In the genomic region with DNA sequence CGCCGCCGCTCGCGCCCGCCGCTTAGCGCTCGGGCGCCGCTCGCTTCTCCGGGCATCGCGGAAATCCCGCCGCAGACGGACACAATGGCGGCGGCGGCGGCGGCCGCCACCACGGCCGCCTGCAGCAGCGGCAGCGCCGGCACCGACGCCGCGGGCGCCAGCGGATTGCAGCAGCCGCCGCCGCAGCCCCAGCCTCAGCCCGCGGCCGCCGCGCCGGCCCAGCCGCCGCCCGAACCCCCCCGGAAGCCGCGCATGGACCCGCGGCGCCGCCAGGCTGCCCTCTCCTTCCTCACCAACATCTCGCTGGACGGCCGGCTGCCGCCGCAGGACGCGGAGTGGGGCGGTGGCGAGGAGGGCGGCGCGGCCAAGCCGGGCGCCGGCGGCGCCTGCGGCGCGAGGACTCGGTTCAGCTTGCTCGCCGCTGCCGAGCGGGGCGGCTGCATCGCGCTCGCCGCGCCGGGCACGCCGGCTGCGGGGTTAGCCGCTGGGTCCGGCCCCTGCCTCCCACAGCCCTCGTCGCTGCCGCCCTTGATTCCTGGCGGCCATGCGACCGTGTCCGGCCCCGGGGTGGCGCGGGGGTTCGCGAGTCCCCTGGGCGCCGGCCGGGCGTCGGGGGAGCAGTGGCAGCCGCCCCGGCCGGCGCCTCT, we compare ENCODE assay signal across 8 cellular contexts. TPM values are rescaled to one million over a fixed set of nuclear protein-coding genes. Genes with fewer than 3 reads are reported as not detected.
DNase-seq lines count a peak whose midpoint lies in the region; ATAC-seq, FAIRE-seq and TF ChIP-seq lines count a peak whose summit lies in the region.

No MANE protein-coding gene starts in this region.

- ATAC-seq in activated T-helper 17 cell treated with anti-CD3 and anti-CD28 coated beads, Interleukin-2, amount 50 U/mL, for 72 hours (replicated peaks): peak; percentile 47
- ATAC-seq in psoas muscle: peak in 2 of 4 donors; percentile 14 to 31

- peaks cover 10% of the 10 kb centered on the region for H3K36me3 Mint-ChIP-seq in activated T-helper 17 cell treated with anti-CD3 and anti-CD28 coated beads, Interleukin-2, amount 50 U/mL, for 72 hours (ENCODE audit: low read depth)

- H3K4me1 ChIP-seq in BLaER1 treated with 17β-estradiol and CSF1 and Interleukin-3, amounts not matched to agents 10 nM and 100 nM: peaks cover 32 to 50% (median 37%) of the 10 kb centered on the region in 10 experiments
- H3K4me1 ChIP-seq in KMS-11 (ENCODE audit: low read depth, poor library complexity, severe bottlenecking): peaks cover 57% of the 10 kb centered on the region
- H3K4me1 ChIP-seq in right atrium auricular region: peaks cover 0 to 37% of the 10 kb centered on the region in 2 donors
- H3K4me1 ChIP-seq in psoas muscle: peaks cover 10% of the 10 kb centered on the region

- peak overlapping the region; percentile 70 to 91 (median 83) for H3K9ac ChIP-seq in BLaER1 treated with 17β-estradiol and CSF1 and Interleukin-3, amounts not matched to agents 10 nM and 100 nM
- peak overlapping the region; percentile 96 for H3K9ac ChIP-seq in KMS-11

- H3K9me3 ChIP-seq in BLaER1 treated with 17β-estradiol and CSF1 and Interleukin-3, amounts not matched to agents 10 nM and 100 nM (replicated peaks in 1 of 11): no peaks in the 10 kb centered on the region
- H3K9me3 ChIP-seq in right atrium auricular region: no peaks in the 10 kb centered on the region
- no peaks in the 10 kb centered on the region for H3K9me3 ChIP-seq in psoas muscle

- peaks cover 57 to 69% (median 62%) of the 10 kb centered on the region in 11 experiments for H3K27me3 ChIP-seq in BLaER1 treated with 17β-estradiol and CSF1 and Interleukin-3, amounts not matched to agents 10 nM and 100 nM
- H3K27me3 ChIP-seq in KMS-11 (ENCODE audit: insufficient read depth, low read depth) (no peaks in the 10 kb centered on the region), right atrium auricular region (peaks cover 0 to 7% of the 10 kb centered on the region in 2 donors), psoas muscle (ENCODE audit: insufficient read depth in 3 of 3, low read length in 2 of 3) (peaks cover 0 to 36% (median 20%) of the 10 kb centered on the region in 3 donors)

- WGBS in psoas muscle, 3 donors: 0% methylated on average over 42 to 112 of the region's 112 CpGs

- intact Hi-C loops in psoas muscle (cut with DNase I): loop anchor here in 1 of 2 donors (2.0 kb wide), 1 partner anchor 275 kb away; no protein-coding TSS in a partner anchor

- no peak overlapping the region for H3K27ac Mint-ChIP-seq in activated T-helper 17 cell treated with anti-CD3 and anti-CD28 coated beads, Interleukin-2, amount 50 U/mL, for 72 hours

- H3K9me3 Mint-ChIP-seq in activated T-helper 17 cell treated with anti-CD3 and anti-CD28 coated beads, Interleukin-2, amount 50 U/mL, for 72 hours: no peaks in the 10 kb centered on the region

- FAIRE-seq in GM19239 (lab: Jason Lieb, UNC): no peak

- H3K4me3 ChIP-seq in BLaER1 treated with 17β-estradiol and CSF1 and Interleukin-3, amounts not matched to agents 10 nM and 100 nM: peak overlapping the region; percentile 66 to 88 (median 79)
- H3K4me3 ChIP-seq in KMS-11 (IDR thresholded peaks at IDR 0.05; ENCODE audit: insufficient read depth, low read depth, low read length): no peak overlapping the region
- peak overlapping the region; percentile 49 to 63 for H3K4me3 ChIP-seq in right atrium auricular region
- H3K4me3 ChIP-seq in psoas muscle: peak overlapping the region; percentile 72

- H3K79me2 ChIP-seq in KMS-11 (ENCODE audit: insufficient read depth, low read depth): peaks cover 58% of the 10 kb centered on the region

- peak overlapping the region; percentile 90 to 99 (median 96) for H3K4me2 ChIP-seq in BLaER1 treated with 17β-estradiol and CSF1 and Interleukin-3, amounts not matched to agents 10 nM and 100 nM
- peak overlapping the region; percentile 81; the same call in 1 of the 2 replicates for H3K4me2 ChIP-seq in KMS-11

- TF ChIP-seq CTCF in KMS-11 (conservative IDR thresholded peaks at IDR 0.05; ENCODE audit: low read depth, low read length): no peak
- TF ChIP-seq CTCF in right atrium auricular region (IDR thresholded peaks at IDR 0.05): no peak
- TF ChIP-seq CTCF in psoas muscle (IDR thresholded peaks at IDR 0.05): no peak

- DNase-seq in GM19239 (ENCODE audit: insufficient read length, low spot score) (peak; percentile 46), right atrium auricular region (ENCODE audit: low spot score) (no peak), psoas muscle (peak; percentile 46 to 65), NCI-H2107 treated with DMSO at 0.1 percent for 48 hours (lab: John Stamatoyannopoulos, UW; ENCODE audit: unreplicated experiment) (no peak)
- DNase-seq in NK-92 treated with Interleukin-12 subunit alpha and Interleukin-12 subunit beta, amount 100 ng/mL, for 24 hours (lab: John Stamatoyannopoulos, UW): no peak

- peak overlapping the region; percentile 66 to 86 (median 79) for H3K27ac ChIP-seq in BLaER1 treated with 17β-estradiol and CSF1 and Interleukin-3, amounts not matched to agents 10 nM and 100 nM
- H3K27ac ChIP-seq in KMS-11: peak overlapping the region; percentile 87
- peak overlapping the region; percentile 80 to 82 for H3K27ac ChIP-seq in right atrium auricular region
- H3K27ac ChIP-seq in psoas muscle: peak overlapping the region; percentile 55

- no peak overlapping the region for H2AFZ ChIP-seq in KMS-11 (ENCODE audit: low read depth)

- no peaks in the 10 kb centered on the region for H3K4me1 Mint-ChIP-seq in activated T-helper 17 cell treated with anti-CD3 and anti-CD28 coated beads, Interleukin-2, amount 50 U/mL, for 72 hours

- peaks cover 35% of the 10 kb centered on the region for H3K27me3 Mint-ChIP-seq in activated T-helper 17 cell treated with anti-CD3 and anti-CD28 coated beads, Interleukin-2, amount 50 U/mL, for 72 hours

- H4K20me1 ChIP-seq in BLaER1 treated with 17β-estradiol and CSF1 and Interleukin-3, amounts not matched to agents 10 nM and 100 nM: peaks cover 0 to 39% (median 18%) of the 10 kb centered on the region in 11 experiments; a peak in 11 of 22 replicates
- peaks cover 22% of the 10 kb centered on the region; the same call in 1 of the 2 replicates for H4K20me1 ChIP-seq in KMS-11 (ENCODE audit: insufficient read depth)

- H3K36me3 ChIP-seq in BLaER1 treated with 17β-estradiol and CSF1 and Interleukin-3, amounts not matched to agents 10 nM and 100 nM: peaks cover 0 to 27% (median 0%) of the 10 kb centered on the region in 11 experiments; a peak in 2 of 22 replicates
- H3K36me3 ChIP-seq in KMS-11 (ENCODE audit: insufficient read depth): peaks cover 22% of the 10 kb centered on the region; the same call in 1 of the 2 replicates
- H3K36me3 ChIP-seq in right atrium auricular region: no peaks in the 10 kb centered on the region
- no peaks in the 10 kb centered on the region for H3K36me3 ChIP-seq in psoas muscle (ENCODE audit: insufficient read depth in 1 of 2, low read depth in 1 of 2)

- H3K4me3 Mint-ChIP-seq in activated T-helper 17 cell treated with anti-CD3 and anti-CD28 coated beads, Interleukin-2, amount 50 U/mL, for 72 hours: peak overlapping the region; percentile 50

RNA-seq across cellular contexts. Expression of a gene that starts 0.5 kb away (rescaled TPM):
- total RNA-seq in activated T-helper 17 cell treated with anti-CD3 and anti-CD28 coated beads, Interleukin-2, amount 50 U/mL, for 72 hours: 1 to 10 TPM; 2.7 to 5.8 TPM
- total RNA-seq in right atrium auricular region (1 to 10 TPM; 5.4 to 6.9 TPM), psoas muscle (1 to 10 TPM in 2 of 4 donors, under 1 TPM in 2; 0.42 to 1.5 (median 1.1) TPM)
- polyA plus RNA-seq in psoas muscle: 1 to 10 TPM in 1 of 3 donors, under 1 TPM in 2; 0.45 to 1.1 (median 0.46) TPM

Comparison
In these comparisons a context has a peak if more than half of its experiments do, and no peak if none do; other contexts are left out.
1. DNase-seq: peak in GM19239 (single experiment) and psoas muscle (2 of 2); none in right atrium auricular region (single experiment), NCI-H2107 treated with DMSO at 0.1 percent for 48 hours (single experiment) and NK-92 treated with Interleukin-12 subunit alpha and Interleukin-12 subunit beta, amount 100 ng/mL, for 24 hours (single experiment).
2. Peak in every context shown above with its lines, with median percentiles within 50 percentile points of each other: H3K27ac ChIP-seq.